11 cellular contexts compared by ENCODE assay signal in the genomic region with DNA sequence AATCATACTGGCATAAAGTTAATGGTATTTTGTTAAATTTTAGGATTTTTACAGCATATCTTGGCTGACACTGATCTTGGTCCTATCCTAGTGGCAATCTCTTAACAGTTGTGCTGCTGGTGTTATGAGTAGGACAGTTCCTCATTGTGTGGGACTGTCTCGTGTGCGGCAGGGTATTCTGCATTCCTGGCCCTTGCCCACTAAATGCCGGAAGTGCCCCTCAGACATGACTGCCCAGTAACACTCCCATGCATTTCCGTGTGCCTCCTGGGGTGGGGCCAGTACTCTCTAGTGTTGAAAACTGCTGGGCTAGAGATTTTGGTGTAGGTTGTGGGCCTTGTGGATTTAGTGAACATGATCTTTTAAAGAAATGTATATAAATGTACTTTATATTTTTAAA.
DNase-seq lines count a peak whose midpoint lies in the region; ATAC-seq and TF ChIP-seq lines count a peak whose summit lies in the region.
"Had no signal": no experiment of that assay in that cellular context is flagged by ENCODE, and none has a peak within 500 bp of the region (broad histone marks: within the 10 kb centered on the region; RNA-seq: fewer than 3 reads in every experiment).

No MANE protein-coding gene starts in this region.

- DNase-seq in AML-193 (lab: John Stamatoyannopoulos, UW) (peak; percentile 52 to 71), OCI-M1 (lab: John Stamatoyannopoulos, UW) (peak; percentile 21), esophagus muscularis mucosa (ENCODE audit: extremely low spot score) (no peak), myocyte (ENCODE audit: low read depth) (peak; percentile 85), DMS53 (lab: John Stamatoyannopoulos, UW) (no peak)
- no peak for DNase-seq in activated CD4-positive, alpha-beta T cell treated with anti-CD3 and anti-CD28 coated beads for 4 hours
- DNase-seq: effector memory CD4-positive, alpha-beta T cell; NCI-H146 had no signal

- no peaks in the 10 kb centered on the region for H3K36me3 ChIP-seq in esophagus muscularis mucosa

- H3K4me3 ChIP-seq in esophagus muscularis mucosa: no peak overlapping the region
- H3K4me3 ChIP-seq: lung had no signal

- H3K9me3 ChIP-seq in esophagus muscularis mucosa: no peaks in the 10 kb centered on the region

- TF ChIP-seq POLR2A in esophagus muscularis mucosa (IDR thresholded peaks at IDR 0.05; ENCODE audit: low read depth) (no peak), GM18505 (IDR thresholded peaks at IDR 0.05; ENCODE audit: borderline replicate concordance, extremely low read depth, insufficient read depth, insufficient read length) (no peak)

- no peak for TF ChIP-seq CTCF in esophagus muscularis mucosa (IDR thresholded peaks at IDR 0.05)

- H3K27ac ChIP-seq in esophagus muscularis mucosa (replicated peaks in 1 of 4): peak overlapping the region; percentile 56 to 69 (median 66)

- no peak for ATAC-seq in GM21381 (IDR thresholded peaks at IDR 0.05; ENCODE audit: unreplicated experiment)
- ATAC-seq in GM18505 (IDR thresholded peaks at IDR 0.05; ENCODE audit: unreplicated experiment): no peak

- 44% methylated on average over 4 of the region's 4 CpGs for WGBS in esophagus muscularis mucosa

- H3K27me3 ChIP-seq in esophagus muscularis mucosa: no peaks in the 10 kb centered on the region

- peaks cover 27 to 39% (median 33%) of the 10 kb centered on the region in 4 donors for H3K4me1 ChIP-seq in esophagus muscularis mucosa

- TF ChIP-seq EP300 in esophagus muscularis mucosa (IDR thresholded peaks at IDR 0.05): no peak

- intact Hi-C loops in esophagus muscularis mucosa (cut with DNase I): loop anchor here (5.0 to 10.0 kb wide), 2 partner anchors 193 to 230 kb away; no protein-coding TSS in a partner anchor

Comparison
In these comparisons a context has a peak if more than half of its experiments do, and no peak if none do; other contexts are left out.
1. DNase-seq: peak in AML-193 (2 of 2), OCI-M1 (single experiment) and myocyte (single experiment); none in esophagus muscularis mucosa (single experiment), activated CD4-positive, alpha-beta T cell treated with anti-CD3 and anti-CD28 coated beads for 4 hours (0 of 2) and DMS53 (single experiment).